11 cellular contexts compared by ENCODE assay signal in genomic region chr14:101812071-101812470, GRCh38. TPM values are rescaled to one million over a fixed set of nuclear protein-coding genes. Genes with fewer than 3 reads are reported as not detected.
DNase-seq lines count a peak whose midpoint lies in the region; ATAC-seq, FAIRE-seq and TF ChIP-seq lines count a peak whose summit lies in the region.
"Had no signal": no experiment of that assay in that cellular context is flagged by ENCODE, and none has a peak within 500 bp of the region (broad histone marks: within the 10 kb centered on the region; RNA-seq: fewer than 3 reads in every experiment).

No MANE protein-coding gene starts in this region.

- peak overlapping the region; percentile 93 for H3K4me2 ChIP-seq in astrocyte (ENCODE audit: low read length)

- no peaks in the 10 kb centered on the region for H3K36me3 ChIP-seq in astrocyte (ENCODE audit: insufficient read depth, low read length)
- H3K36me3 ChIP-seq in naive thymus-derived CD4-positive, alpha-beta T cell (ENCODE audit: control insufficient read depth in 2 of 3, insufficient read depth in 3 of 3, low read length in 3 of 3): peaks cover 0 to 9% (median 0%) of the 10 kb centered on the region in 3 experiments
- no peaks in the 10 kb centered on the region for H3K36me3 ChIP-seq in vagina

- peaks cover 58% of the 10 kb centered on the region for H4K20me1 ChIP-seq in astrocyte (ENCODE audit: insufficient read depth, low read length)

- intact Hi-C loops in naive thymus-derived CD4-positive, alpha-beta T cell (cut with micrococcal nuclease): loop anchor here in 1 of 2 donors (5.0 kb wide), 1 partner anchor 1575 kb away; the partner anchor contains the start of gene YY1
- intact Hi-C loops in vagina (cut with DNase I): no loop called here

- no peak for FAIRE-seq in astrocyte (lab: Jason Lieb, UNC)
- FAIRE-seq: TTC549 had no signal

- no peak for ATAC-seq in naive thymus-derived CD4-positive, alpha-beta T cell
- ATAC-seq in HG03139 (IDR thresholded peaks at IDR 0.05; ENCODE audit: unreplicated experiment) (no peak), GM18868 (IDR thresholded peaks at IDR 0.05; ENCODE audit: unreplicated experiment) (no peak)

- no peak for TF ChIP-seq POLR2A in vagina (IDR thresholded peaks at IDR 0.05)

- peak; percentile 25 for DNase-seq in stimulated activated naive CD4-positive, alpha-beta T cell treated with Interleukin-2 at 50 U/mL for 16 hours (lab: John Stamatoyannopoulos, UW)
- DNase-seq in stimulated activated naive CD4-positive, alpha-beta T cell (lab: John Stamatoyannopoulos, UW): no peak
- no peak for DNase-seq in astrocyte (ENCODE audit: low read depth)
- DNase-seq in naive thymus-derived CD4-positive, alpha-beta T cell: no peak
- DNase-seq in vagina (ENCODE audit: extremely low spot score in 2 of 2): no peak
- DNase-seq in NOMO-1 treated with DMSO at 0.1 percent for 48 hours (lab: John Stamatoyannopoulos, UW; ENCODE audit: unreplicated experiment): no peak
- DNase-seq: central memory CD4-positive, alpha-beta T cell; stimulated activated CD4-positive, alpha-beta T cell treated with anti-CD3 and anti-CD28 coated beads, Interleukin-4, amount 100 ng/mL, for 24 hours had no signal

- peaks cover 2% of the 10 kb centered on the region for H3K36me3 Mint-ChIP-seq in astrocyte (ENCODE audit: low read depth, unreplicated experiment)
- peaks cover 3 to 47% (median 23%) of the 10 kb centered on the region in 5 donors for H3K36me3 Mint-ChIP-seq in naive thymus-derived CD4-positive, alpha-beta T cell

- no peaks in the 10 kb centered on the region for H3K27me3 Mint-ChIP-seq in astrocyte (ENCODE audit: low read depth, unreplicated experiment)
- no peaks in the 10 kb centered on the region for H3K27me3 Mint-ChIP-seq in naive thymus-derived CD4-positive, alpha-beta T cell

- CTCF ChIA-PET in naive thymus-derived CD4-positive, alpha-beta T cell (lab: Charles Lee): interaction anchor here (0.5 to 8.0 kb wide), 3 partner anchors 8 to 798 kb away, joined by 3 to 57 read pairs (median 3); no protein-coding TSS in a partner anchor

- H3K27me3 ChIP-seq in astrocyte (ENCODE audit: insufficient read depth, low read length) (no peaks in the 10 kb centered on the region), vagina (no peaks in the 10 kb centered on the region)
- H3K27me3 ChIP-seq in naive thymus-derived CD4-positive, alpha-beta T cell (ENCODE audit: control insufficient read depth in 2 of 2, insufficient read depth in 2 of 2, low read length in 2 of 2): no peaks in the 10 kb centered on the region

- H2AFZ ChIP-seq in astrocyte (ENCODE audit: low read depth, low read length): no peak overlapping the region

- H3K4me3 Mint-ChIP-seq in astrocyte (ENCODE audit: unreplicated experiment): peak overlapping the region; percentile 71
- peak overlapping the region; percentile 82 to 98 (median 96) for H3K4me3 Mint-ChIP-seq in naive thymus-derived CD4-positive, alpha-beta T cell

- no peaks in the 10 kb centered on the region for H3K9me3 Mint-ChIP-seq in astrocyte (ENCODE audit: unreplicated experiment)
- peaks cover 0 to 5% (median 0%) of the 10 kb centered on the region in 11 donors for H3K9me3 Mint-ChIP-seq in naive thymus-derived CD4-positive, alpha-beta T cell

- H3K9me3 ChIP-seq in astrocyte (ENCODE audit: insufficient read depth, low read depth, low read length) (no peaks in the 10 kb centered on the region), vagina (no peaks in the 10 kb centered on the region)
- no peaks in the 10 kb centered on the region for H3K9me3 ChIP-seq in naive thymus-derived CD4-positive, alpha-beta T cell (ENCODE audit: control insufficient read depth in 2 of 3, low read length in 3 of 3)

- peaks cover 40% of the 10 kb centered on the region for H3K4me1 Mint-ChIP-seq in astrocyte (ENCODE audit: low read depth, unreplicated experiment)
- H3K4me1 Mint-ChIP-seq in naive thymus-derived CD4-positive, alpha-beta T cell: peaks cover 37 to 81% (median 74%) of the 10 kb centered on the region in 7 donors

- POLR2A ChIA-PET in naive thymus-derived CD4-positive, alpha-beta T cell (lab: Charles Lee): interaction anchor here (0.7 to 13.5 kb wide), 9 partner anchors 7 to 1746 kb away, joined by 3 to 426 read pairs (median 4); no protein-coding TSS in a partner anchor

- peaks cover 66% of the 10 kb centered on the region for H3K79me2 ChIP-seq in astrocyte (ENCODE audit: insufficient read depth, low read length)

- peaks cover 13% of the 10 kb centered on the region for H3K4me1 ChIP-seq in astrocyte (ENCODE audit: insufficient read depth, low read length)
- peaks cover 55 to 57% of the 10 kb centered on the region in 2 donors for H3K4me1 ChIP-seq in naive thymus-derived CD4-positive, alpha-beta T cell (ENCODE audit: control insufficient read depth in 2 of 2, insufficient read depth in 2 of 2, low read length in 2 of 2)
- H3K4me1 ChIP-seq in vagina: peaks cover 60% of the 10 kb centered on the region

- TF ChIP-seq CTCF in astrocyte (IDR thresholded peaks at IDR 0.05; ENCODE audit: insufficient read depth, low read depth, low read length): no peak
- TF ChIP-seq CTCF in vagina (IDR thresholded peaks at IDR 0.05): no peak

- H3K27ac Mint-ChIP-seq in astrocyte (ENCODE audit: unreplicated experiment): peak overlapping the region; percentile 23
- H3K27ac Mint-ChIP-seq in naive thymus-derived CD4-positive, alpha-beta T cell: peak overlapping the region; percentile 90 to 100 (median 99)

- H3K27ac ChIP-seq in astrocyte (ENCODE audit: low read depth, low read length): no peak overlapping the region
- H3K27ac ChIP-seq in naive thymus-derived CD4-positive, alpha-beta T cell (ENCODE audit: low read depth, low read length): peak overlapping the region; percentile 99
- H3K27ac ChIP-seq in vagina: peak overlapping the region; percentile 99

- no peak overlapping the region for H3K4me3 ChIP-seq in astrocyte (ENCODE audit: insufficient read depth, low read depth, low read length)
- H3K4me3 ChIP-seq in naive thymus-derived CD4-positive, alpha-beta T cell (ENCODE audit: low read length): peak overlapping the region; percentile 92
- H3K4me3 ChIP-seq in vagina: no peak overlapping the region

- H3K9ac ChIP-seq in astrocyte (ENCODE audit: low read length): no peak overlapping the region

RNA-seq across cellular contexts. Expression of gene PPP2R5C, which starts 50.6 kb away (rescaled TPM):
- 98.7 and 102 TPM in 2 replicates for total RNA-seq in astrocyte
- total RNA-seq in naive thymus-derived CD4-positive, alpha-beta T cell: 100 to 1,000 TPM; 266 to 449 (median 405) TPM
- 100 to 1,000 TPM; 155 to 181 TPM for polyA plus RNA-seq in naive thymus-derived CD4-positive, alpha-beta T cell
- total RNA-seq in vagina: 88.1 TPM
